Comparison of ENCODE assay signal across 7 cellular contexts in the genomic region with DNA sequence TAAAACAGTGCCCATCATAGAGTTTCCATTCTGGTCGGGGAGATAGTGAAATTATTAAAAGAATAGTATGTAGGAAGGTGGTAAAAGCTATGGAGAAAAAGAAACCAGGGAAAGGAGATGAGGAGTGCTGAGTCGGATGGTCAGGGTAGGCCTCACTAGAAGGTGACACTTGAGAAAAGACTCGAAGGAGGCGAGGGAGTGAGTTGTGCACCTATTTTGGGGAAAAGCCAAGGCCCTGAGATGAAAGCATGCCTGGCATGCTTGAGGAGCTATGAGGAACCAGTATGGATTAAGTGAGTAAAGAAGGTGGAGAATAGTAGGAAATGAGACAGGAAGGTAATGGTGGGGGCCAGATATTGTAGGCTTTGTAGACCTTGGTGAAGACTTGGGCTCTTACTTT.
"Had no signal": no experiment of that assay in that cellular context is flagged by ENCODE, and none has a peak within 500 bp of the region (broad histone marks: within the 10 kb centered on the region; RNA-seq: fewer than 3 reads in every experiment).

No MANE protein-coding gene starts in this region.

- H3K36me3 ChIP-seq: HAP-1 had no signal

- H3K4me3 Mint-ChIP-seq: HFFc6 had no signal

- H3K4me1 ChIP-seq: HAP-1 had no signal

- H3K9me3 ChIP-seq: HAP-1 had no signal

- H3K9me3 Mint-ChIP-seq: HFFc6 had no signal

- H3K27ac Mint-ChIP-seq: HFFc6 had no signal

- ATAC-seq: HCT116, K562 had no signal

- H3K4me3 ChIP-seq: HAP-1, K562 had no signal

- DNase-seq: GOT3, H7, HFFc6, IMR-90 had no signal
